In genomic region chr5:123089572-123089970, GRCh38 we compare ENCODE assay signal across 8 cellular contexts. TPM values are rescaled to one million over a fixed set of nuclear protein-coding genes. Genes with fewer than 3 reads are reported as not detected.
DNase-seq lines count a peak whose midpoint lies in the region; ATAC-seq and TF ChIP-seq lines count a peak whose summit lies in the region.

No MANE protein-coding gene starts in this region.

- H3K18ac ChIP-seq in trophoblast cell (ENCODE audit: low read length) = peak overlapping the region; percentile 74

- H3K9me3 ChIP-seq in trophoblast cell (ENCODE audit: insufficient read depth, low read depth, low read length) = peaks cover 5% of the 10 kb centered on the region

- H3K79me2 ChIP-seq in trophoblast cell (ENCODE audit: control insufficient read depth, insufficient read depth, low read length, poor library complexity) = peaks cover 4% of the 10 kb centered on the region

- H3K36me3 ChIP-seq in trophoblast cell (ENCODE audit: control insufficient read depth in 1 of 2, insufficient read depth in 2 of 2, low read length in 2 of 2) = no peaks in the 10 kb centered on the region

- peak overlapping the region; percentile 45 for H4K91ac ChIP-seq in trophoblast cell (ENCODE audit: low read depth, low read length)

- peak overlapping the region; percentile 98 for H3K4me2 ChIP-seq in trophoblast cell (ENCODE audit: low read length)

- H3K79me1 ChIP-seq in trophoblast cell (ENCODE audit: low read length) = peaks cover 4% of the 10 kb centered on the region

- no peak overlapping the region for H3K27ac ChIP-seq in trophoblast cell (ENCODE audit: low read depth, low read length)

- H3K14ac ChIP-seq in trophoblast cell (ENCODE audit: low read length) = peak overlapping the region; percentile 57

- no peak overlapping the region for H4K12ac ChIP-seq in trophoblast cell (ENCODE audit: low read depth, low read length)

- WGBS in trophoblast cell (ENCODE audit: extremely low coverage, insufficient coverage, insufficient read length) = no CpG with 5 or more reads among the region's 41 CpGs

- no peak overlapping the region for H4K8ac ChIP-seq in trophoblast cell (ENCODE audit: low read depth, low read length)

- no peak overlapping the region for H3K23ac ChIP-seq in trophoblast cell (ENCODE audit: low read length)

- peaks cover 9 to 32% of the 10 kb centered on the region in 2 experiments for H3K4me1 ChIP-seq in trophoblast cell (ENCODE audit: control insufficient read depth in 1 of 2, insufficient read depth in 2 of 2, low read length in 2 of 2)

- DNase-seq in DMS114 treated with DMSO at 0.1 percent for 48 hours (lab: John Stamatoyannopoulos, UW; ENCODE audit: unreplicated experiment) = peak; percentile 29
- DNase-seq in NCI-H748 treated with DMSO at 0.1 percent for 48 hours (lab: John Stamatoyannopoulos, UW) = peak; percentile 48
- DNase-seq in fibroblast of villous mesenchyme (ENCODE audit: low read depth) = peak; percentile 47
- DNase-seq in trophoblast cell = peak in 1 of 2 donors; percentile 26
- DNase-seq in GM19238 (ENCODE audit: insufficient read length, low spot score) = no peak
- no peak for DNase-seq in hypothalamus (lab: John Stamatoyannopoulos, UW)

- H2AK5ac ChIP-seq in trophoblast cell (ENCODE audit: low read length) = no peak overlapping the region

- ATAC-seq in GM18870 (IDR thresholded peaks at IDR 0.05; ENCODE audit: unreplicated experiment) (no peak), HG02938 (IDR thresholded peaks at IDR 0.05; ENCODE audit: unreplicated experiment) (no peak)

- H2AFZ ChIP-seq in trophoblast cell (ENCODE audit: insufficient read depth, low read length, poor library complexity) = peak overlapping the region; percentile 56

- H2BK120ac ChIP-seq in trophoblast cell (ENCODE audit: insufficient read depth, low read length, poor library complexity) = no peak overlapping the region

- peak overlapping the region; percentile 67 for H3K4me3 ChIP-seq in fibroblast of villous mesenchyme (ENCODE audit: low read depth, low read length)
- peak overlapping the region; percentile 82 for H3K4me3 ChIP-seq in trophoblast cell (ENCODE audit: low read depth, low read length)

- peak overlapping the region; percentile 25 for H2BK12ac ChIP-seq in trophoblast cell (ENCODE audit: low read length)

- peaks cover 76% of the 10 kb centered on the region for H3K27me3 ChIP-seq in trophoblast cell (ENCODE audit: insufficient read depth, low read length)

- TF ChIP-seq CTCF in fibroblast of villous mesenchyme (IDR thresholded peaks at IDR 0.05; ENCODE audit: insufficient read depth, low read depth, low read length) = no peak

- H3K4ac ChIP-seq in trophoblast cell (ENCODE audit: low read depth, low read length) = no peak overlapping the region

- no peak overlapping the region for H2BK5ac ChIP-seq in trophoblast cell (ENCODE audit: low read depth, low read length, poor library complexity)

- H3K9ac ChIP-seq in trophoblast cell (ENCODE audit: low read length) = no peak overlapping the region

RNA-seq across cellular contexts. Expression of gene PRDM6, which starts 0.5 kb away (rescaled TPM):
- total RNA-seq in fibroblast of villous mesenchyme = under 0.01 and 0.32 TPM in 2 replicates
- polyA plus RNA-seq in trophoblast cell (2013) = 1.8 and 2.2 TPM in 2 replicates

RNA-seq across cellular contexts. Expression of gene PPIC, which starts 53.0 kb away (rescaled TPM):
- total RNA-seq in fibroblast of villous mesenchyme = 42.5 and 57.0 TPM in 2 replicates
- polyA plus RNA-seq in trophoblast cell (2013) = 37.1 and 38.1 TPM in 2 replicates

Comparison
In these comparisons a context has a peak if more than half of its experiments do, and no peak if none do; other contexts are left out.
1. DNase-seq: peak in DMS114 treated with DMSO at 0.1 percent for 48 hours (single experiment), NCI-H748 treated with DMSO at 0.1 percent for 48 hours (single experiment) and fibroblast of villous mesenchyme (single experiment); none in GM19238 (single experiment) and hypothalamus (0 of 51).